ENCODE assay signal across 23 cellular contexts in genomic region chr4:135227842-135228241, GRCh38.
DNase-seq lines count a peak whose midpoint lies in the region; ATAC-seq, FAIRE-seq and TF ChIP-seq lines count a peak whose summit lies in the region.
"Had no signal": no experiment of that assay in that cellular context is flagged by ENCODE, and none has a peak within 500 bp of the region (broad histone marks: within the 10 kb centered on the region; RNA-seq: fewer than 3 reads in every experiment).

No MANE protein-coding gene starts in this region.

- CTCF ChIA-PET in SK-N-SH (lab: Yijun Ruan, JAX), result no interaction called here

- FAIRE-seq in kidney (lab: Jason Lieb, UNC), result no peak
- FAIRE-seq: A204.1, GM12878, GM19239 had no signal

- no peaks in the 10 kb centered on the region for H3K27me3 ChIP-seq in DND-41 (ENCODE audit: insufficient read depth, low read length, poor library complexity)
- no peaks in the 10 kb centered on the region for H3K27me3 ChIP-seq in SK-N-SH (ENCODE audit: insufficient read depth)
- H3K27me3 ChIP-seq in osteoblast (ENCODE audit: insufficient read depth, low read length), result no peaks in the 10 kb centered on the region
- H3K27me3 ChIP-seq in Peyer's patch, result no peaks in the 10 kb centered on the region
- H3K27me3 ChIP-seq: BLaER1 had no signal

- TF ChIP-seq RAD21 in SK-N-SH (IDR thresholded peaks at IDR 0.05; ENCODE audit: low read length), result no peak

- ATAC-seq in DND-41 (ENCODE audit: insufficient read depth, low read depth) (no peak), HG02885 (IDR thresholded peaks at IDR 0.05; ENCODE audit: poor library complexity, unreplicated experiment) (no peak)
- ATAC-seq: CD8-positive, alpha-beta T cell; GM12878; GM23338; HCT116 had no signal

- 0% methylated on average over 1 of the region's 1 CpG for WGBS in SK-N-SH (ENCODE audit: low lambda C conversion rate)

- DNase-seq in DND-41, result no peak
- DNase-seq in SK-N-SH, result no peak
- DNase-seq in choroid plexus epithelial cell (ENCODE audit: low read depth), result peak; percentile 5
- no peak for DNase-seq in osteoblast (ENCODE audit: insufficient read length, low spot score, missing footprints)
- DNase-seq in SW480 (ENCODE audit: low spot score), result no peak
- no peak for DNase-seq in Peyer's patch
- no peak for DNase-seq in kidney
- DNase-seq: Caco-2; CD4-positive, CD25-positive, alpha-beta regulatory T cell; CD8-positive, alpha-beta T cell; DMS153; EL; GDM1; H9 had no signal

- no peaks in the 10 kb centered on the region for H3F3A ChIP-seq in SK-N-SH (replicated peaks; ENCODE audit: insufficient read depth)

- H3K9ac ChIP-seq in DND-41 (ENCODE audit: low read depth, low read length) (no peak overlapping the region), SK-N-SH (no peak overlapping the region), kidney (ENCODE audit: low read length in 2 of 2) (no peak overlapping the region)
- H3K9ac ChIP-seq: BLaER1 had no signal

- POLR2A ChIA-PET in SK-N-SH (lab: Yijun Ruan, JAX), result no interaction called here

- H3K27ac ChIP-seq in DND-41 (ENCODE audit: low read length) (no peak overlapping the region), SK-N-SH (ENCODE audit: low read depth in 2 of 2, low read length in 1 of 2) (peak overlapping the region in 1 of 2 experiments; percentile 28; a peak in 1 of 4 replicates), osteoblast (ENCODE audit: low read depth, low read length) (no peak overlapping the region), Peyer's patch (no peak overlapping the region), kidney (ENCODE audit: low read depth in 2 of 2, low read length in 2 of 2) (no peak overlapping the region)
- H3K27ac ChIP-seq: 22Rv1, BLaER1, C4-2B had no signal

- H3K9me2 ChIP-seq in SK-N-SH, result no peaks in the 10 kb centered on the region

- intact Hi-C loops in kidney (cut with DNase I), result no loop called here

- no peak for TF ChIP-seq EP300 in SK-N-SH (IDR thresholded peaks at IDR 0.05; ENCODE audit: borderline replicate concordance in 1 of 2, low read depth in 1 of 2, low read length in 1 of 2)

- no peak for TF ChIP-seq CTCF in DND-41 (IDR thresholded peaks at IDR 0.05; ENCODE audit: borderline replicate concordance, extremely low read depth, low read length, poor library complexity, severe bottlenecking)
- no peak for TF ChIP-seq CTCF in SK-N-SH (IDR thresholded peaks at IDR 0.05)
- no peak for TF ChIP-seq CTCF in choroid plexus epithelial cell (conservative IDR thresholded peaks at IDR 0.05; ENCODE audit: low read depth, low read length)
- TF ChIP-seq CTCF in osteoblast (IDR thresholded peaks at IDR 0.05; ENCODE audit: extremely low read depth, low read depth, low read length), result no peak
- TF ChIP-seq CTCF in Peyer's patch (IDR thresholded peaks at IDR 0.05), result no peak
- no peak for TF ChIP-seq CTCF in kidney (IDR thresholded peaks at IDR 0.05; ENCODE audit: borderline replicate concordance, extremely low read depth, insufficient read depth)

- H2AFZ ChIP-seq in DND-41 (ENCODE audit: low read depth, low read length), result peak overlapping the region; percentile 26
- 0 out of 2 replicates have a peak overlapping the region, but pooled peaks have one; percentile 46 for H2AFZ ChIP-seq in SK-N-SH (ENCODE audit: low read depth)
- H2AFZ ChIP-seq in osteoblast (ENCODE audit: low read length), result peak overlapping the region; percentile 69
- H2AFZ ChIP-seq: GM23338 had no signal

- H3K36me3 ChIP-seq in DND-41 (ENCODE audit: insufficient read depth, low read length) (no peaks in the 10 kb centered on the region), SK-N-SH (replicated peaks in 1 of 2; ENCODE audit: control insufficient read depth in 1 of 2, insufficient read depth in 2 of 2, low read length in 1 of 2) (no peaks in the 10 kb centered on the region), osteoblast (ENCODE audit: insufficient read depth, low read length) (no peaks in the 10 kb centered on the region), Peyer's patch (no peaks in the 10 kb centered on the region), kidney (ENCODE audit: control insufficient read depth in 1 of 2, insufficient read depth in 2 of 2, low read length in 2 of 2) (no peaks in the 10 kb centered on the region)
- H3K36me3 ChIP-seq: BLaER1 had no signal

- H3K4me2 ChIP-seq in DND-41 (ENCODE audit: insufficient read depth, low read length) (no peak overlapping the region), SK-N-SH (no peak overlapping the region), osteoblast (ENCODE audit: insufficient read depth, low read length) (peak overlapping the region; percentile 45)
- H3K4me2 ChIP-seq: BLaER1, GM23338 had no signal

- H3K79me2 ChIP-seq in DND-41 (ENCODE audit: insufficient read depth, low read length) (no peaks in the 10 kb centered on the region), SK-N-SH (ENCODE audit: insufficient read depth) (no peaks in the 10 kb centered on the region), osteoblast (ENCODE audit: insufficient read depth, low read length) (no peaks in the 10 kb centered on the region)

- H4K20me1 ChIP-seq in DND-41 (ENCODE audit: insufficient read depth, low read length), result no peaks in the 10 kb centered on the region
- no peaks in the 10 kb centered on the region for H4K20me1 ChIP-seq in SK-N-SH (ENCODE audit: insufficient read depth)
- no peaks in the 10 kb centered on the region for H4K20me1 ChIP-seq in osteoblast (ENCODE audit: insufficient read depth, low read length)
- H4K20me1 ChIP-seq: BLaER1 had no signal

- H3K4me3 ChIP-seq in DND-41 (ENCODE audit: low read depth in 1 of 2, low read length in 2 of 2), result no peak overlapping the region
- H3K4me3 ChIP-seq in SK-N-SH (ENCODE audit: low read depth in 2 of 2, low read length in 1 of 2), result no peak overlapping the region
- no peak overlapping the region for H3K4me3 ChIP-seq in choroid plexus epithelial cell (ENCODE audit: low read depth, low read length)
- no peak overlapping the region for H3K4me3 ChIP-seq in osteoblast (ENCODE audit: insufficient read depth, low read length)
- H3K4me3 ChIP-seq in Peyer's patch, result no peak overlapping the region
- no peak overlapping the region for H3K4me3 ChIP-seq in kidney (ENCODE audit: low read length in 2 of 2)
- H3K4me3 ChIP-seq: BLaER1, GM12878, GM23338 had no signal

- H3K4me1 ChIP-seq in DND-41 (ENCODE audit: insufficient read depth, low read length) (no peaks in the 10 kb centered on the region), SK-N-SH (ENCODE audit: control insufficient read depth in 1 of 2, insufficient read depth in 2 of 2, low read depth in 1 of 2, low read length in 1 of 2) (no peaks in the 10 kb centered on the region), osteoblast (ENCODE audit: insufficient read depth, low read length) (no peaks in the 10 kb centered on the region), Peyer's patch (no peaks in the 10 kb centered on the region), kidney (ENCODE audit: control insufficient read depth in 1 of 2, insufficient read depth in 1 of 2, low read depth in 1 of 2, low read length in 2 of 2) (no peaks in the 10 kb centered on the region)
- H3K4me1 ChIP-seq: BLaER1, Caco-2 had no signal

- no peak for TF ChIP-seq POLR2A in Peyer's patch (IDR thresholded peaks at IDR 0.05)

- H3K9me3 ChIP-seq in DND-41 (ENCODE audit: insufficient read depth, low read length, severe bottlenecking), result no peaks in the 10 kb centered on the region
- H3K9me3 ChIP-seq in SK-N-SH, result no peaks in the 10 kb centered on the region
- no peaks in the 10 kb centered on the region for H3K9me3 ChIP-seq in osteoblast (ENCODE audit: low read depth, low read length)
- H3K9me3 ChIP-seq in Peyer's patch, result no peaks in the 10 kb centered on the region
- H3K9me3 ChIP-seq in kidney (ENCODE audit: control insufficient read depth in 1 of 2, low read length in 2 of 2), result no peaks in the 10 kb centered on the region
- H3K9me3 ChIP-seq: Caco-2 had no signal

TF ChIP-seq in SK-N-SH, 30 proteins besides CTCF, POLR2A, EP300 and RAD21 (continues in another document):
- no peak for TF ChIP-seq TAF1 (IDR thresholded peaks at IDR 0.05; ENCODE audit: borderline replicate concordance, low read depth, low read length)
- TF ChIP-seq ZBTB33 (IDR thresholded peaks at IDR 0.05; ENCODE audit: borderline replicate concordance, low read depth), result no peak
- no peak for TF ChIP-seq TEAD4 (IDR thresholded peaks at IDR 0.05; ENCODE audit: borderline replicate concordance, insufficient read depth)
- TF ChIP-seq FOXM1 (IDR thresholded peaks at IDR 0.05; ENCODE audit: low read depth), result no peak
- TF ChIP-seq NRF1 (IDR thresholded peaks at IDR 0.05; ENCODE audit: low read depth, low read length), result no peak
- TF ChIP-seq MXI1 (IDR thresholded peaks at IDR 0.05; ENCODE audit: low read depth, low read length), result no peak
- no peak for TF ChIP-seq POLR2AphosphoS5 (IDR thresholded peaks at IDR 0.05; ENCODE audit: low read depth, low read length)
- TF ChIP-seq SIN3A (IDR thresholded peaks at IDR 0.05; ENCODE audit: borderline replicate concordance, low read depth, low read length), result no peak
- no peak for TF ChIP-seq RCOR1 (IDR thresholded peaks at IDR 0.05; ENCODE audit: low read length)
- TF ChIP-seq CHD2 (IDR thresholded peaks at IDR 0.05; ENCODE audit: low read length, partially characterized antibody), result no peak
- no peak for TF ChIP-seq TCF12 (IDR thresholded peaks at IDR 0.05)
- no peak for TF ChIP-seq EZH2phosphoT487 (IDR thresholded peaks at IDR 0.05; ENCODE audit: borderline replicate concordance, low read depth)
- TF ChIP-seq PBX3 (IDR thresholded peaks at IDR 0.05), result no peak
